19 cellular contexts compared by ENCODE assay signal in genomic region chr7:135392701-135393100, GRCh38.
"Had no signal": no experiment of that assay in that cellular context is flagged by ENCODE, and none has a peak within 500 bp of the region (broad histone marks: within the 10 kb centered on the region; RNA-seq: fewer than 3 reads in every experiment).

No MANE protein-coding gene starts in this region.

- DNase-seq: foreskin keratinocyte; head of caudate nucleus; kidney; left cardiac atrium; left ventricle myocardium inferior; lower lobe of right lung; naive thymus-derived CD4-positive, alpha-beta T cell; nephron progenitor cell; psoas muscle; retina; right lobe of liver; stimulated activated CD4-positive, alpha-beta T cell treated with anti-CD3 and anti-CD28 coated beads, Interleukin-4, amount 100 ng/mL, for 1 hour; stimulated activated CD8-positive, alpha-beta memory T cell treated with anti-CD3 and anti-CD28 coated beads, Interleukin-4, amount 100 ng/mL, for 48 hours; stimulated activated naive CD8-positive, alpha-beta T cell treated with anti-CD3 and anti-CD28 coated beads, Interleukin-15, Interleukin-2, amounts not matched to agents 100 U/mL and 50 U/mL, for 24 hours; thyroid gland had no signal

- H3K4me3 ChIP-seq: hepatocyte, left ventricle myocardium inferior, lower lobe of right lung, psoas muscle, right lobe of liver, suprapubic skin, thyroid gland had no signal

- H3K27ac ChIP-seq: foreskin keratinocyte, hepatocyte, left ventricle myocardium inferior, lower lobe of right lung, psoas muscle, right lobe of liver, suprapubic skin, thyroid gland had no signal

- H3K4me1 ChIP-seq: foreskin keratinocyte, lower lobe of right lung, right lobe of liver, suprapubic skin had no signal

- H3K9me3 ChIP-seq: left ventricle myocardium inferior, lower lobe of right lung, psoas muscle, right lobe of liver, suprapubic skin, thyroid gland had no signal

- ATAC-seq: foreskin keratinocyte; left cardiac atrium; lower lobe of right lung; naive thymus-derived CD4-positive, alpha-beta T cell; psoas muscle; right lobe of liver; stimulated activated effector memory CD8-positive, alpha-beta T cell treated with anti-CD3 and anti-CD28 coated beads, Interleukin-12 subunit alpha, Interleukin-12 subunit beta, amount 100 ng/mL, for 72 hours; stimulated activated naive CD8-positive, alpha-beta T cell treated with anti-CD3 and anti-CD28 coated beads, Interleukin-15, Interleukin-2, amounts not matched to agents 100 U/mL and 50 U/mL, for 24 hours had no signal

- H3K4me2 ChIP-seq: hepatocyte had no signal

- FAIRE-seq: kidney, urothelium cell line had no signal
